Comparison of ENCODE assay signal across 8 cellular contexts in genomic region chr2:95345066-95345414, GRCh38. TPM values are rescaled to one million over a fixed set of nuclear protein-coding genes. Genes with fewer than 3 reads are reported as not detected.
DNase-seq lines count a peak whose midpoint lies in the region; ATAC-seq and TF ChIP-seq lines count a peak whose summit lies in the region.

No MANE protein-coding gene starts in this region.

- H3K36me3 ChIP-seq in heart left ventricle = no peaks in the 10 kb centered on the region
- no peaks in the 10 kb centered on the region for H3K36me3 ChIP-seq in brain microvascular endothelial cell (replicated peaks)

- no peaks in the 10 kb centered on the region for H3K36me3 Mint-ChIP-seq in memory B cell
- H3K36me3 Mint-ChIP-seq in type B pancreatic cell = no peaks in the 10 kb centered on the region

- H3K4me3 ChIP-seq in heart left ventricle (peak overlapping the region in 11 of 12 donors; percentile 53 to 86 (median 67)), brain microvascular endothelial cell (ENCODE audit: low read depth, low read length) (peak overlapping the region; percentile 58)

- no peaks in the 10 kb centered on the region for H3K9me3 ChIP-seq in heart left ventricle

- in situ Hi-C loops in brain microvascular endothelial cell (cut with HindIII; ENCODE audit: low pct_ligation_motif_present, low sequenced_read_pairs) = no loop called here

- ATAC-seq in heart left ventricle (no peak), Right ventricle myocardium inferior (no peak), memory B cell (ENCODE audit: low read depth) (no peak), GM21723 (IDR thresholded peaks at IDR 0.05; ENCODE audit: unreplicated experiment) (no peak), GM21447 (IDR thresholded peaks at IDR 0.05; ENCODE audit: unreplicated experiment) (no peak), HG03442 (IDR thresholded peaks at IDR 0.05; ENCODE audit: unreplicated experiment) (no peak)

- intact Hi-C loops in heart left ventricle (cut with DNase I) = loop anchor here in 5 of 10 donors (2.0 to 5.0 kb wide), 5 partner anchors 42 to 223 kb away; partner anchors contain the start of genes FAHD2A (in 3 of the 5) and MRPS5 (in 1 of the 5)
- intact Hi-C loops in Right ventricle myocardium inferior (cut with DNase I) = loop anchor here (5.0 kb wide), 1 partner anchor 47 kb away; no protein-coding TSS in a partner anchor

- peaks cover 0 to 31% (median 9%) of the 10 kb centered on the region in 12 donors for H3K4me1 ChIP-seq in heart left ventricle

- TF ChIP-seq CTCF in heart left ventricle (IDR thresholded peaks at IDR 0.05) (no peak), brain microvascular endothelial cell (IDR thresholded peaks at IDR 0.05; ENCODE audit: low read depth, low read length, missing control alignments) (no peak), type B pancreatic cell (conservative IDR thresholded peaks at IDR 0.05) (no peak)

- H3K27me3 ChIP-seq in heart left ventricle (peaks cover 0 to 34% (median 5%) of the 10 kb centered on the region in 9 donors), brain microvascular endothelial cell (replicated peaks) (peaks cover 17% of the 10 kb centered on the region)

- peak overlapping the region in 5 of 12 donors; percentile 77 to 89 (median 80) for H3K27ac ChIP-seq in heart left ventricle
- no peak overlapping the region for H3K27ac ChIP-seq in brain microvascular endothelial cell

- H3K9me3 Mint-ChIP-seq in memory B cell = no peaks in the 10 kb centered on the region
- H3K9me3 Mint-ChIP-seq in type B pancreatic cell = no peaks in the 10 kb centered on the region

- H3K4me1 Mint-ChIP-seq in memory B cell (peaks cover 3% of the 10 kb centered on the region), type B pancreatic cell (ENCODE audit: unreplicated experiment) (no peaks in the 10 kb centered on the region)

- no peak for DNase-seq in heart left ventricle
- DNase-seq in Right ventricle myocardium inferior (ENCODE audit: missing footprints) = no peak
- DNase-seq in brain microvascular endothelial cell = no peak
- DNase-seq in memory B cell (ENCODE audit: low spot score in 2 of 2) = no peak
- no peak for DNase-seq in type B pancreatic cell (ENCODE audit: extremely low spot score, unreplicated experiment)

- H3K27ac Mint-ChIP-seq in memory B cell = no peak overlapping the region
- no peak overlapping the region for H3K27ac Mint-ChIP-seq in type B pancreatic cell

- TF ChIP-seq POLR2A in heart left ventricle (IDR thresholded peaks at IDR 0.05) = no peak

- WGBS in heart left ventricle, 4 donors = 20 to 23% (median 22%) methylated on average over 15 of the region's 15 CpGs

- H3K27me3 Mint-ChIP-seq in memory B cell (peaks cover 14% of the 10 kb centered on the region), type B pancreatic cell (peaks cover 71% of the 10 kb centered on the region)

- H3K4me3 Mint-ChIP-seq in memory B cell (peak overlapping the region; percentile 43), type B pancreatic cell (peak overlapping the region; percentile 17)

RNA-seq across cellular contexts. Expression of gene KCNIP3, which starts 47.9 kb away (rescaled TPM):
- total RNA-seq in heart left ventricle (1 to 10 TPM; 2.7 to 8.3 (median 4.0) TPM), Right ventricle myocardium inferior (8.7 TPM), type B pancreatic cell (ENCODE audit: low replicate concordance) (5.1 and 5.3 TPM in 2 replicates)
- polyA plus RNA-seq in heart left ventricle = 1 to 10 TPM; 2.7 to 4.3 TPM

RNA-seq across cellular contexts. Expression of gene FAHD2A, which starts 57.5 kb away (rescaled TPM):
- 10 to 100 TPM; 26.2 to 51.7 (median 34.6) TPM for total RNA-seq in heart left ventricle
- polyA plus RNA-seq in heart left ventricle = 10 to 100 TPM; 31.5 to 37.6 TPM
- total RNA-seq in Right ventricle myocardium inferior = 41.6 TPM
- 23.4 and 39.2 TPM in 2 replicates for total RNA-seq in type B pancreatic cell (ENCODE audit: low replicate concordance)
